ENCODE assay signal across 8 cellular contexts in the genomic region with DNA sequence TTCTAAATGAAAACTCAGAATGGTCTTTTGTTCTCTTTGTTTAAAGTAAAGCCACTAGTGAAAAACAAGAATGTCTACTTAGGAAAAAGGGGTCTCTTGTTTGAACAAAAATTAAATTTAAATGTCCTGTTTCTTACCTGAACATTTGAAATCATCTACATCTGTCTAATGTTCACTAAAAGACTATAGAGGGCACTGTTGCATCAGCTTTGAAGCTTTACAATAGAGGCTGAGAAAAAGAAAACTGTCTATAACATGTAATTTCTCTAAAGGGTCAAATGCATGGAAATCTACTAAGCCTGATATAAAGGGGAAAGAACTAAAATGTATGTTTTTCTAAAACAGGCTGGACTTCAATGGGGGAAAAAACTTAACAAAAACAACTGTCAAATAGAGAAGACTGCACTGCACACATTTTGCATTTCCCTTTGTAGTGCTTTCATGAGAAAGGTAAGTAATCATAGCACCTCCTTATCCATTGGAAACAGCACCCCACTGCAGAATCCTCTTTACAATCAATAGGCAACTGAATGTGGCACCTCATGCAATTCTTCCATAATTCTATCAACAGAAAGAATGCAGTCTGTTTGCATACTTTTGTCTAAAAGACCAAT. TPM values are rescaled to one million over a fixed set of nuclear protein-coding genes. Genes with fewer than 3 reads are reported as not detected.
DNase-seq lines count a peak whose midpoint lies in the region; ATAC-seq, FAIRE-seq and TF ChIP-seq lines count a peak whose summit lies in the region.

No MANE protein-coding gene starts in this region.

- H2BK120ac ChIP-seq in mesenchymal stem cell (ENCODE audit: low read depth, low read length): no peak overlapping the region

- H3K9me3 ChIP-seq in mesenchymal stem cell (ENCODE audit: control insufficient read depth, low read length): no peaks in the 10 kb centered on the region

- H3K36me3 ChIP-seq in mesenchymal stem cell (ENCODE audit: control insufficient read depth in 1 of 2, insufficient read depth in 2 of 2, low read depth in 1 of 2, low read length in 2 of 2): no peaks in the 10 kb centered on the region

- no peak overlapping the region for H3K4ac ChIP-seq in mesenchymal stem cell (ENCODE audit: low read depth in 1 of 2, low read length in 2 of 2)

- no peak overlapping the region for H3K4me2 ChIP-seq in mesenchymal stem cell (ENCODE audit: low read length, poor library complexity, severe bottlenecking)

- H2AK5ac ChIP-seq in mesenchymal stem cell (ENCODE audit: low read length, severe bottlenecking): no peak overlapping the region

- H3K4me3 ChIP-seq in GM12875 (ENCODE audit: low read depth, low read length): no peak overlapping the region
- no peak overlapping the region for H3K4me3 ChIP-seq in choroid plexus epithelial cell (ENCODE audit: low read depth, low read length)
- H3K4me3 ChIP-seq in mesenchymal stem cell (ENCODE audit: insufficient read depth in 1 of 2, low read depth in 1 of 2, low read length in 2 of 2): no peak overlapping the region

- no peak overlapping the region for H3K23ac ChIP-seq in mesenchymal stem cell (ENCODE audit: low read length in 2 of 2)

- no peak overlapping the region for H2AFZ ChIP-seq in mesenchymal stem cell (ENCODE audit: low read depth, low read length)

- H2BK15ac ChIP-seq in mesenchymal stem cell (ENCODE audit: low read depth, poor library complexity, severe bottlenecking): no peak overlapping the region

- TF ChIP-seq CTCF in GM12875 (IDR thresholded peaks at IDR 0.05; ENCODE audit: borderline replicate concordance, insufficient read depth, low read depth, low read length): peak; percentile 23; the same call in 1 of the 2 replicates
- TF ChIP-seq CTCF in choroid plexus epithelial cell (conservative IDR thresholded peaks at IDR 0.05; ENCODE audit: low read depth, low read length): peak; percentile 56

- peak overlapping the region in 1 of 2 experiments; percentile 6 for H2BK12ac ChIP-seq in mesenchymal stem cell (ENCODE audit: low read length in 2 of 2)

- no peak overlapping the region for H2BK5ac ChIP-seq in mesenchymal stem cell (ENCODE audit: low read depth, low read length, poor library complexity, severe bottlenecking)

- DNase-seq in NCI-H460 (ENCODE audit: extremely low read depth, low read depth) (peak; percentile 50), choroid plexus epithelial cell (ENCODE audit: low read depth) (peak; percentile 78), mesenchymal stem cell (peak; percentile 74), AG20443 (ENCODE audit: low spot score) (no peak)
- DNase-seq in stimulated activated CD4-positive, alpha-beta T cell treated with anti-CD3 and anti-CD28 coated beads, Interleukin-4, amount 100 ng/mL, for 1 hour: no peak

- no peak overlapping the region for H4K91ac ChIP-seq in mesenchymal stem cell (ENCODE audit: low read length)

- H3K14ac ChIP-seq in mesenchymal stem cell (ENCODE audit: low read length in 2 of 2): no peak overlapping the region

- FAIRE-seq in A204.1 (lab: Jason Lieb, UNC): peak; percentile 94

- H3K27me3 ChIP-seq in mesenchymal stem cell (ENCODE audit: control insufficient read depth in 1 of 2, insufficient read depth in 1 of 2, low read length in 2 of 2): no peaks in the 10 kb centered on the region

- no peaks in the 10 kb centered on the region for H3K79me1 ChIP-seq in mesenchymal stem cell (replicated peaks; ENCODE audit: low read length, poor library complexity, severe bottlenecking)

- ATAC-seq in HG03159 (IDR thresholded peaks at IDR 0.05; ENCODE audit: unreplicated experiment): peak; percentile 85

- no peak overlapping the region for H3K27ac ChIP-seq in mesenchymal stem cell (ENCODE audit: low read length, poor library complexity, severe bottlenecking)

- H3K4me1 ChIP-seq in mesenchymal stem cell (ENCODE audit: control insufficient read depth, insufficient read depth, low read depth, low read length): no peaks in the 10 kb centered on the region

- no peak overlapping the region for H3K9ac ChIP-seq in mesenchymal stem cell (ENCODE audit: low read length)

- no peak overlapping the region for H3K18ac ChIP-seq in mesenchymal stem cell (ENCODE audit: low read depth in 1 of 2, low read length in 2 of 2)

- no peak overlapping the region for H4K8ac ChIP-seq in mesenchymal stem cell (ENCODE audit: low read length)

RNA-seq across cellular contexts. Expression of a gene that starts 26.3 kb away (rescaled TPM):
- total RNA-seq in NCI-H460 (2014; rRNA removed; shearing (Covaris generic)): 21.7 and 28.4 TPM in 2 replicates
- polyA plus RNA-seq in NCI-H460 (2014; cell fraction: nucleus; rRNA removed): 7.9 and 21.0 TPM in 2 replicates
- 2.7 TPM for polyA plus RNA-seq in mesenchymal stem cell (2013, experiment 1 of 2)
- polyA plus RNA-seq in mesenchymal stem cell (2013, experiment 2 of 2): 3.2 TPM

Comparison
In these comparisons a context has a peak if more than half of its experiments do, and no peak if none do; other contexts are left out.
1. DNase-seq: peak in NCI-H460 (single experiment), choroid plexus epithelial cell (single experiment) and mesenchymal stem cell (single experiment); none in AG20443 (single experiment) and stimulated activated CD4-positive, alpha-beta T cell treated with anti-CD3 and anti-CD28 coated beads, Interleukin-4, amount 100 ng/mL, for 1 hour (single experiment).